Comparison of ENCODE assay signal across 1 cellular context in genomic region chr10:125155101-125155500, GRCh38.
TF ChIP-seq lines count a peak whose summit lies in the region.

No MANE protein-coding gene starts in this region.

TF ChIP-seq in H1, 55 proteins besides CTCF, POLR2A, EP300 and RAD21 (continued from another document):
- no peak for TF ChIP-seq SAP30 (IDR thresholded peaks at IDR 0.05; ENCODE audit: insufficient read depth, insufficient replicate concordance, low read length)
- no peak for TF ChIP-seq NRF1 (IDR thresholded peaks at IDR 0.05; ENCODE audit: low read depth, low read length)
- TF ChIP-seq TAF1 (IDR thresholded peaks at IDR 0.05; ENCODE audit: low read depth, low read length), result peak; percentile 76
- TF ChIP-seq CHD2 (IDR thresholded peaks at IDR 0.05; ENCODE audit: low read length), result no peak
- TF ChIP-seq NANOG (IDR thresholded peaks at IDR 0.05; ENCODE audit: insufficient read depth, low read depth, low read length, poor library complexity, severe bottlenecking), result no peak
- no peak for TF ChIP-seq PHF8 (conservative IDR thresholded peaks at IDR 0.05; ENCODE audit: low read depth, low read length)
- no peak for TF ChIP-seq KDM4A (IDR thresholded peaks at IDR 0.05; ENCODE audit: low read depth, low read length, severe bottlenecking)
- TF ChIP-seq CREB1 (IDR thresholded peaks at IDR 0.05), result no peak
- TF ChIP-seq BACH1 (IDR thresholded peaks at IDR 0.05; ENCODE audit: low read length), result no peak
- no peak for TF ChIP-seq SP4 (IDR thresholded peaks at IDR 0.05; ENCODE audit: low read length)
- TF ChIP-seq SIX5 (IDR thresholded peaks at IDR 0.05; ENCODE audit: low read depth, low read length), result no peak
- peak; percentile 51; the same call in 1 of the 2 replicates for TF ChIP-seq YY1 (IDR thresholded peaks at IDR 0.05; ENCODE audit: low read depth, low read length)
- no peak for TF ChIP-seq E2F6 (IDR thresholded peaks at IDR 0.05)
- no peak for TF ChIP-seq HDAC6 (IDR thresholded peaks at IDR 0.05; ENCODE audit: low read depth, low read length)
- TF ChIP-seq SUZ12 (IDR thresholded peaks at IDR 0.05; ENCODE audit: low read length), result no peak
- TF ChIP-seq, protein P1, sequence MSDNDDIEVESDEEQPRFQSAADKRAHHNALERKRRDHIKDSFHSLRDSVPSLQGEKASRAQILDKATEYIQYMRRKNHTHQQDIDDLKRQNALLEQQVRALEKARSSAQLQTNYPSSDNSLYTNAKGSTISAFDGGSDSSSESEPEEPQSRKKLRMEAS (IDR thresholded peaks at IDR 0.05), result no peak
- no peak for TF ChIP-seq USF2 (IDR thresholded peaks at IDR 0.05; ENCODE audit: low read length)
- TF ChIP-seq ATF3 (IDR thresholded peaks at IDR 0.05; ENCODE audit: insufficient read depth, low read depth, low read length), result no peak
- no peak for TF ChIP-seq TCF12 (IDR thresholded peaks at IDR 0.05; ENCODE audit: low read depth, low read length)
- no peak for TF ChIP-seq KDM5A (IDR thresholded peaks at IDR 0.05; ENCODE audit: low read length)
- no peak for TF ChIP-seq SP1 (IDR thresholded peaks at IDR 0.05; ENCODE audit: low read depth, low read length)
- TF ChIP-seq CTBP2 (IDR thresholded peaks at IDR 0.05; ENCODE audit: borderline replicate concordance, insufficient read depth, insufficient read length, low read length), result no peak
- TF ChIP-seq EZH2 (IDR thresholded peaks at IDR 0.05; ENCODE audit: low read depth, low read length, severe bottlenecking), result no peak
- peak; percentile 62 for TF ChIP-seq TEAD4 (IDR thresholded peaks at IDR 0.05; ENCODE audit: low read depth, low read length)
- TF ChIP-seq MAFK (IDR thresholded peaks at IDR 0.05; ENCODE audit: low read depth, low read length), result no peak
- no peak for TF ChIP-seq KDM1A (IDR thresholded peaks at IDR 0.05; ENCODE audit: borderline replicate concordance, low read length)
- TF ChIP-seq EGR1 (IDR thresholded peaks at IDR 0.05; ENCODE audit: borderline replicate concordance, low read depth, low read length), result no peak
- TF ChIP-seq, protein P2, sequence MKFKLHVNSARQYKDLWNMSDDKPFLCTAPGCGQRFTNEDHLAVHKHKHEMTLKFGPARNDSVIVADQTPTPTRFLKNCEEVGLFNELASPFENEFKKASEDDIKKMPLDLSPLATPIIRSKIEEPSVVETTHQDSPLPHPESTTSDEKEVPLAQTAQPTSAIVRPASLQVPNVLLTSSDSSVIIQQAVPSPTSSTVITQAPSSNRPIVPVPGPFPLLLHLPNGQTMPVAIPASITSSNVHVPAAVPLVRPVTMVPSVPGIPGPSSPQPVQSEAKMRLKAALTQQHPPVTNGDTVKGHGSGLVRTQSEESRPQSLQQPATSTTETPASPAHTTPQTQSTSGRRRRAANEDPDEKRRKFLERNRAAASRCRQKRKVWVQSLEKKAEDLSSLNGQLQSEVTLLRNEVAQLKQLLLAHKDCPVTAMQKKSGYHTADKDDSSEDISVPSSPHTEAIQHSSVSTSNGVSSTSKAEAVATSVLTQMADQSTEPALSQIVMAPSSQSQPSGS (IDR thresholded peaks at IDR 0.05; ENCODE audit: low read length), result no peak
- no peak for TF ChIP-seq GTF2F1 (IDR thresholded peaks at IDR 0.05; ENCODE audit: borderline replicate concordance, low read depth, low read length)
- TF ChIP-seq RFX5 (IDR thresholded peaks at IDR 0.05; ENCODE audit: borderline replicate concordance, low read depth, low read length), result no peak
- TF ChIP-seq SIRT6 (IDR thresholded peaks at IDR 0.05; ENCODE audit: low read length), result no peak
- TF ChIP-seq POLR2AphosphoS5 (IDR thresholded peaks at IDR 0.05; ENCODE audit: low read depth, low read length), result peak; percentile 78
- peak in 1 of 2 experiments; percentile 66; a peak in 1 of 4 replicates for TF ChIP-seq SIN3A (conservative IDR thresholded peaks at IDR 0.05 in 1 of 2, IDR thresholded peaks at IDR 0.05 in 1 of 2; ENCODE audit: low read depth in 1 of 2, low read length in 2 of 2)
- TF ChIP-seq JUN (IDR thresholded peaks at IDR 0.05; ENCODE audit: low read depth, low read length), result no peak
- peak; percentile 60; the same call in 1 of the 2 replicates for TF ChIP-seq TBP (IDR thresholded peaks at IDR 0.05; ENCODE audit: low read depth, low read length)
- no peak for TF ChIP-seq SP2 (IDR thresholded peaks at IDR 0.05; ENCODE audit: low read length)
- no peak for TF ChIP-seq BCL11A (IDR thresholded peaks at IDR 0.05; ENCODE audit: low read depth in 2 of 2, low read length in 2 of 2)
- TF ChIP-seq, protein P3, sequence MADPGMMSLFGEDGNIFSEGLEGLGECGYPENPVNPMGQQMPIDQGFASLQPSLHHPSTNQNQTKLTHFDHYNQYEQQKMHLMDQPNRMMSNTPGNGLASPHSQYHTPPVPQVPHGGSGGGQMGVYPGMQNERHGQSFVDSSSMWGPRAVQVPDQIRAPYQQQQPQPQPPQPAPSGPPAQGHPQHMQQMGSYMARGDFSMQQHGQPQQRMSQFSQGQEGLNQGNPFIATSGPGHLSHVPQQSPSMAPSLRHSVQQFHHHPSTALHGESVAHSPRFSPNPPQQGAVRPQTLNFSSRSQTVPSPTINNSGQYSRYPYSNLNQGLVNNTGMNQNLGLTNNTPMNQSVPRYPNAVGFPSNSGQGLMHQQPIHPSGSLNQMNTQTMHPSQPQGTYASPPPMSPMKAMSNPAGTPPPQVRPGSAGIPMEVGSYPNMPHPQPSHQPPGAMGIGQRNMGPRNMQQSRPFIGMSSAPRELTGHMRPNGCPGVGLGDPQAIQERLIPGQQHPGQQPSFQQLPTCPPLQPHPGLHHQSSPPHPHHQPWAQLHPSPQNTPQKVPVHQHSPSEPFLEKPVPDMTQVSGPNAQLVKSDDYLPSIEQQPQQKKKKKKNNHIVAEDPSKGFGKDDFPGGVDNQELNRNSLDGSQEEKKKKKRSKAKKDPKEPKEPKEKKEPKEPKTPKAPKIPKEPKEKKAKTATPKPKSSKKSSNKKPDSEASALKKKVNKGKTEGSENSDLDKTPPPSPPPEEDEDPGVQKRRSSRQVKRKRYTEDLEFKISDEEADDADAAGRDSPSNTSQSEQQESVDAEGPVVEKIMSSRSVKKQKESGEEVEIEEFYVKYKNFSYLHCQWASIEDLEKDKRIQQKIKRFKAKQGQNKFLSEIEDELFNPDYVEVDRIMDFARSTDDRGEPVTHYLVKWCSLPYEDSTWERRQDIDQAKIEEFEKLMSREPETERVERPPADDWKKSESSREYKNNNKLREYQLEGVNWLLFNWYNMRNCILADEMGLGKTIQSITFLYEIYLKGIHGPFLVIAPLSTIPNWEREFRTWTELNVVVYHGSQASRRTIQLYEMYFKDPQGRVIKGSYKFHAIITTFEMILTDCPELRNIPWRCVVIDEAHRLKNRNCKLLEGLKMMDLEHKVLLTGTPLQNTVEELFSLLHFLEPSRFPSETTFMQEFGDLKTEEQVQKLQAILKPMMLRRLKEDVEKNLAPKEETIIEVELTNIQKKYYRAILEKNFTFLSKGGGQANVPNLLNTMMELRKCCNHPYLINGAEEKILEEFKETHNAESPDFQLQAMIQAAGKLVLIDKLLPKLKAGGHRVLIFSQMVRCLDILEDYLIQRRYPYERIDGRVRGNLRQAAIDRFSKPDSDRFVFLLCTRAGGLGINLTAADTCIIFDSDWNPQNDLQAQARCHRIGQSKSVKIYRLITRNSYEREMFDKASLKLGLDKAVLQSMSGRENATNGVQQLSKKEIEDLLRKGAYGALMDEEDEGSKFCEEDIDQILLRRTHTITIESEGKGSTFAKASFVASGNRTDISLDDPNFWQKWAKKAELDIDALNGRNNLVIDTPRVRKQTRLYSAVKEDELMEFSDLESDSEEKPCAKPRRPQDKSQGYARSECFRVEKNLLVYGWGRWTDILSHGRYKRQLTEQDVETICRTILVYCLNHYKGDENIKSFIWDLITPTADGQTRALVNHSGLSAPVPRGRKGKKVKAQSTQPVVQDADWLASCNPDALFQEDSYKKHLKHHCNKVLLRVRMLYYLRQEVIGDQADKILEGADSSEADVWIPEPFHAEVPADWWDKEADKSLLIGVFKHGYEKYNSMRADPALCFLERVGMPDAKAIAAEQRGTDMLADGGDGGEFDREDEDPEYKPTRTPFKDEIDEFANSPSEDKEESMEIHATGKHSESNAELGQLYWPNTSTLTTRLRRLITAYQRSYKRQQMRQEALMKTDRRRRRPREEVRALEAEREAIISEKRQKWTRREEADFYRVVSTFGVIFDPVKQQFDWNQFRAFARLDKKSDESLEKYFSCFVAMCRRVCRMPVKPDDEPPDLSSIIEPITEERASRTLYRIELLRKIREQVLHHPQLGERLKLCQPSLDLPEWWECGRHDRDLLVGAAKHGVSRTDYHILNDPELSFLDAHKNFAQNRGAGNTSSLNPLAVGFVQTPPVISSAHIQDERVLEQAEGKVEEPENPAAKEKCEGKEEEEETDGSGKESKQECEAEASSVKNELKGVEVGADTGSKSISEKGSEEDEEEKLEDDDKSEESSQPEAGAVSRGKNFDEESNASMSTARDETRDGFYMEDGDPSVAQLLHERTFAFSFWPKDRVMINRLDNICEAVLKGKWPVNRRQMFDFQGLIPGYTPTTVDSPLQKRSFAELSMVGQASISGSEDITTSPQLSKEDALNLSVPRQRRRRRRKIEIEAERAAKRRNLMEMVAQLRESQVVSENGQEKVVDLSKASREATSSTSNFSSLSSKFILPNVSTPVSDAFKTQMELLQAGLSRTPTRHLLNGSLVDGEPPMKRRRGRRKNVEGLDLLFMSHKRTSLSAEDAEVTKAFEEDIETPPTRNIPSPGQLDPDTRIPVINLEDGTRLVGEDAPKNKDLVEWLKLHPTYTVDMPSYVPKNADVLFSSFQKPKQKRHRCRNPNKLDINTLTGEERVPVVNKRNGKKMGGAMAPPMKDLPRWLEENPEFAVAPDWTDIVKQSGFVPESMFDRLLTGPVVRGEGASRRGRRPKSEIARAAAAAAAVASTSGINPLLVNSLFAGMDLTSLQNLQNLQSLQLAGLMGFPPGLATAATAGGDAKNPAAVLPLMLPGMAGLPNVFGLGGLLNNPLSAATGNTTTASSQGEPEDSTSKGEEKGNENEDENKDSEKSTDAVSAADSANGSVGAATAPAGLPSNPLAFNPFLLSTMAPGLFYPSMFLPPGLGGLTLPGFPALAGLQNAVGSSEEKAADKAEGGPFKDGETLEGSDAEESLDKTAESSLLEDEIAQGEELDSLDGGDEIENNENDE (IDR thresholded peaks at IDR 0.05; ENCODE audit: insufficient replicate concordance, low read length), result no peak
- no peak for TF ChIP-seq CEBPB (IDR thresholded peaks at IDR 0.05; ENCODE audit: low read depth, low read length)
- TF ChIP-seq SRF (IDR thresholded peaks at IDR 0.05; ENCODE audit: low read depth, low read length), result no peak
- TF ChIP-seq RBBP5 (IDR thresholded peaks at IDR 0.05; ENCODE audit: borderline replicate concordance, low read depth, low read length), result no peak; the same call in 1 of the 2 replicates
- TF ChIP-seq CBX8 (IDR thresholded peaks at IDR 0.05; ENCODE audit: borderline replicate concordance, low read depth, low read length), result no peak
- TF ChIP-seq POU5F1 (IDR thresholded peaks at IDR 0.05; ENCODE audit: low read depth, low read length), result no peak
